11 cellular contexts compared by ENCODE assay signal in genomic region chr11:133854330-133854960, GRCh38. TPM values are rescaled to one million over a fixed set of nuclear protein-coding genes. Genes with fewer than 3 reads are reported as not detected.
DNase-seq lines count a peak whose midpoint lies in the region; TF ChIP-seq lines count a peak whose summit lies in the region.
"Not testable (repeated sequence)": the region's sequence is repeated elsewhere in the genome, so short reads cannot be mapped to it uniquely, and the experiment has no call there.
"Had no signal": no experiment of that assay in that cellular context is flagged by ENCODE, and none has a peak within 500 bp of the region (broad histone marks: within the 10 kb centered on the region; RNA-seq: fewer than 3 reads in every experiment).

No MANE protein-coding gene starts in this region.

- not testable (repeated sequence) for BruUV-seq in A673 (replicated peaks; lab: Mats Ljungman, UMichigan); mammary epithelial cell (replicated peaks; lab: Mats Ljungman, UMichigan)

- not testable (repeated sequence) for H3K4me2 ChIP-seq in mammary epithelial cell (ENCODE audit: insufficient read depth, low read depth, low read length)

- WGBS in mammary epithelial cell (ENCODE audit: low coverage, missing lambda C conversion rate): 39% methylated on average over 10 of the region's 13 CpGs
- WGBS in esophagus, 2 donors: 28 to 34% methylated on average over 13 of the region's 13 CpGs
- 35 to 37% methylated on average over 10 to 13 of the region's 13 CpGs for whole genome bisulfite sequencing in mesodermal cell (ENCODE audit: insufficient coverage in 2 of 2), 2 experiments

- not testable (repeated sequence) for H3K36me3 ChIP-seq in A673 (ENCODE audit: insufficient read depth, low read length, poor library complexity, severe bottlenecking); mammary epithelial cell (ENCODE audit: insufficient read depth, low read length); esophagus (ENCODE audit: control insufficient read depth in 2 of 2, insufficient read depth in 2 of 2, low read length in 1 of 2); iPS-20b (ENCODE audit: insufficient read depth, low read depth, low read length); mesodermal cell (ENCODE audit: control insufficient read depth, insufficient read depth, low read length)

- in situ Hi-C loops in mammary epithelial cell (cut with MboI; ENCODE audit: low sequenced_read_pairs in 2 of 2): not testable (repeated sequence)

- POLR2A ChIA-PET in A673 (lab: Charles Lee; ENCODE audit: low non-redundant PET); RWPE1 (lab: Yijun Ruan, JAX; ENCODE audit: low non-redundant PET): not testable (repeated sequence)

- DNase-seq in A673 (ENCODE audit: low spot score) (peak; percentile 14), HT-29 (ENCODE audit: low spot score) (peak; percentile 36), mammary epithelial cell (peak; percentile 35), retinal pigment epithelial cell (ENCODE audit: low read depth) (peak; percentile 70)
- DNase-seq in RWPE1 (ENCODE audit: low spot score): not testable (repeated sequence)

- not testable (repeated sequence) for TF ChIP-seq CTCF in A673 (conservative IDR thresholded peaks at IDR 0.05; ENCODE audit: low read depth, low read length); RWPE1 (conservative IDR thresholded peaks at IDR 0.05; ENCODE audit: low read depth); mammary epithelial cell (conservative IDR thresholded peaks at IDR 0.05 in 1 of 2, IDR thresholded peaks at IDR 0.05 in 1 of 2; ENCODE audit: extremely low read depth in 1 of 2, insufficient read depth in 1 of 2, low read depth in 1 of 2, low read length in 2 of 2); retinal pigment epithelial cell (conservative IDR thresholded peaks at IDR 0.05; ENCODE audit: low read depth, low read length)

- H2AFZ ChIP-seq in mammary epithelial cell (ENCODE audit: low read depth, low read length): peak overlapping the region; percentile 84

- not testable (repeated sequence) for H3K4me3 ChIP-seq in A673 (ENCODE audit: low read depth, low read length, poor library complexity, severe bottlenecking); mammary epithelial cell (replicated peaks in 1 of 3; ENCODE audit: insufficient read depth in 1 of 3, low read depth in 2 of 3, low read length in 3 of 3); esophagus (ENCODE audit: low read depth in 1 of 2, low read length in 2 of 2); mesodermal cell (ENCODE audit: extremely low read depth, insufficient read depth, low read length, poor library complexity, severe bottlenecking); retinal pigment epithelial cell (ENCODE audit: low read length)
- H3K4me3 ChIP-seq in iPS-20b (ENCODE audit: low read length): peak overlapping the region; percentile 4; the same call in 1 of the 2 replicates

- not testable (repeated sequence) for H3K79me2 ChIP-seq in mammary epithelial cell (ENCODE audit: insufficient read depth, low read length)

- CTCF ChIA-PET in A673 (lab: Charles Lee); mammary epithelial cell (lab: Charles Lee; ENCODE audit: low non-redundant PET): not testable (repeated sequence)
- CTCF ChIA-PET in RWPE1 (lab: Yijun Ruan, JAX): interaction anchor here (0.6 to 0.9 kb wide), 2 partner anchors 31 to 502 kb away, joined by 3 to 4 read pairs; no protein-coding TSS in a partner anchor

- intact Hi-C loops in A673 (cut with micrococcal nuclease; ENCODE audit: unreplicated experiment); mammary epithelial cell (cut with micrococcal nuclease): not testable (repeated sequence)

- H4K20me1 ChIP-seq in mammary epithelial cell (ENCODE audit: insufficient read depth, low read length): not testable (repeated sequence)

- not testable (repeated sequence) for H3K9ac ChIP-seq in mammary epithelial cell (ENCODE audit: insufficient read depth, low read length)
- peak overlapping the region; percentile 13; the same call in 1 of the 2 replicates for H3K9ac ChIP-seq in iPS-20b (ENCODE audit: low read depth, low read length)

- not testable (repeated sequence) for H3K9me3 ChIP-seq in A673 (ENCODE audit: low read depth, low read length, poor library complexity, severe bottlenecking); mammary epithelial cell (replicated peaks; ENCODE audit: insufficient read depth, low read length); esophagus (ENCODE audit: control insufficient read depth in 2 of 2, insufficient read depth in 1 of 2, low read depth in 1 of 2, low read length in 1 of 2); iPS-20b (ENCODE audit: insufficient read depth, low read depth, low read length); mesodermal cell (ENCODE audit: control insufficient read depth, low read length)

- not testable (repeated sequence) for H3K27ac ChIP-seq in A673 (ENCODE audit: low read depth, low read length, poor library complexity, severe bottlenecking); mammary epithelial cell (ENCODE audit: insufficient read depth, low read depth, low read length)
- H3K27ac ChIP-seq in RWPE1 (peak overlapping the region; percentile 71), esophagus (ENCODE audit: low read depth in 2 of 2, low read length in 1 of 2) (peak overlapping the region; percentile 56 to 59), iPS-20b (ENCODE audit: low read length) (peak overlapping the region; percentile 46), mesodermal cell (ENCODE audit: low read depth, low read length, severe bottlenecking) (peak overlapping the region; percentile 57)

- dilution Hi-C loops in mammary epithelial cell (cut with HindIII; ENCODE audit: low sequenced_read_pairs): not testable (repeated sequence)

- H3K4me1 ChIP-seq in A673 (ENCODE audit: insufficient read depth, low read length, poor library complexity, severe bottlenecking); esophagus (ENCODE audit: control insufficient read depth in 2 of 2, insufficient read depth in 2 of 2, low read length in 1 of 2); mesodermal cell (ENCODE audit: control insufficient read depth, insufficient read depth, low read length, poor library complexity, severe bottlenecking): not testable (repeated sequence)
- H3K4me1 ChIP-seq in mammary epithelial cell (ENCODE audit: insufficient read depth, low read length) (peaks cover 10% of the 10 kb centered on the region), iPS-20b (ENCODE audit: insufficient read depth, low read length) (peaks cover 10% of the 10 kb centered on the region)

- not testable (repeated sequence) for H3K27me3 ChIP-seq in A673 (replicated peaks; ENCODE audit: insufficient read depth, low read depth, low read length, poor library complexity); mammary epithelial cell (ENCODE audit: insufficient read depth, low read length); esophagus (ENCODE audit: control insufficient read depth in 1 of 2, insufficient read depth in 2 of 2, low read length in 2 of 2); iPS-20b (ENCODE audit: insufficient read depth, low read length)

RNA-seq across cellular contexts. Expression of gene SPATA19, which starts 9.1 kb away (rescaled TPM):
- total RNA-seq in A673 (2021) (not detected in 2 replicates), mammary epithelial cell (not detected)
- total RNA-seq in HT-29 (2014; rRNA removed; shearing (Covaris generic)): not detected in 2 replicates
- polyA plus RNA-seq in mammary epithelial cell (not detected), esophagus (under 1 TPM in 1 of 2 donors, not detected in 1; 0.08 TPM)
- polyA minus RNA-seq in mammary epithelial cell: not detected
- not detected for polyA plus RNA-seq in mesodermal cell (2013, experiment 1 of 2)
- polyA plus RNA-seq in mesodermal cell (2013, experiment 2 of 2): not detected
- total RNA-seq: Calu3; CD8-positive, alpha-beta memory T cell; GM23248 had no signal
- polyA plus RNA-seq: CD8-positive, alpha-beta memory T cell; GM23248 had no signal
